ENCODE assay signal across 12 cellular contexts in the genomic region with DNA sequence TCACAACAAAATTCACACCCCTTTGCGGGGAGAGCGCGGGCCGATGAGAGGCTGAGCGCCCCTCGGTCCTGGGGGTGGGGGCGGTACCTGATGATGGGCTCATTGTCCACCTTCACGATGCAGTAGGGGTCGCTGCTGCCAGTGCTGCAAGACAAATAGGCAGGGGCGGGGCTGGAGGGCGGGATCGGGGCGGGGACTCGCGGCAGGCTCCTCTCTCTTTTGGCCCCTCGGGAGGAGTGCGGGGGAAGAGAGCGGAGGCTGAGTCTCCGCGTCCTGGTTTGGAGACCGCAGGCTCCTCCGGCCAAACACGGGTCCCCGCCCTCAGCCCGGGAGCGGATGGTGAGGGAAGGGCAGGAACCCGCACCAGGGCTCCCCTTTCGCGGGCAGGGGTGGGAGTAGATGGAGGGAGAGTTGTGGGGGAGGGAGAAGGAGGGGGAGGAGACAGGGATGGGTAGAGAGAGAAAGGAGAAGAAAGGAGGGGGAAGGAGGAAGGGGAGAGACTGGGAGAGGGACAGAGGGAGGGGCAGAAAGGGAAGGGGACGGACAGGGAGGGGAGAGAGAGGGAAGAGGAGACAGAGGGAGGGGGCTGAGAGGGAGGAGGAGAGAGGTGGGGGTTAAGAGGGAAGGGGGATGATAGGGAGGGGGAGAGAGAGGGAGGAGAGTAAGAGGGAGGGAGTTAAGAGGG. TPM values are rescaled to one million over a fixed set of nuclear protein-coding genes. Genes with fewer than 3 reads are reported as not detected.
DNase-seq lines count a peak whose midpoint lies in the region; ATAC-seq, FAIRE-seq and TF ChIP-seq lines count a peak whose summit lies in the region.
"Not testable (repeated sequence)": the region's sequence is repeated elsewhere in the genome, so short reads cannot be mapped to it uniquely, and the experiment has no call there.
"Had no signal": no experiment of that assay in that cellular context is flagged by ENCODE, and none has a peak within 500 bp of the region (broad histone marks: within the 10 kb centered on the region; RNA-seq: fewer than 3 reads in every experiment).

No MANE protein-coding gene starts in this region.

- H3F3A ChIP-seq in PC-3 (ENCODE audit: low read length, unreplicated experiment): not testable (repeated sequence)

- H3K4me1 ChIP-seq in HCT116 (ENCODE audit: control insufficient read depth in 1 of 2, insufficient read depth in 2 of 2, low read length in 2 of 2); PC-3 (ENCODE audit: insufficient read depth, low read length); lower lobe of right lung: not testable (repeated sequence)
- peaks cover 3 to 11% of the 10 kb centered on the region in 2 experiments; a peak in 4 of 5 replicates for H3K4me1 ChIP-seq in K562 (replicated peaks in 1 of 2; ENCODE audit: control insufficient read depth in 2 of 2, insufficient read depth in 2 of 2, low read length in 2 of 2)

- H4K20me1 ChIP-seq in HCT116 (ENCODE audit: insufficient read depth); PC-3 (ENCODE audit: low read length); K562 (replicated peaks; ENCODE audit: control insufficient read depth, insufficient read depth, low read length): not testable (repeated sequence)

- RAD21 ChIA-PET in HCT116 (lab: Charles Lee; ENCODE audit: low non-redundant PET in 1 of 2, low total read pairs in 2 of 2, uncharacterized antibody in 2 of 2, unreplicated experiment in 2 of 2): not testable (repeated sequence)

- POLR2A ChIA-PET in HCT116 (lab: Charles Lee); PC-3 (lab: Charles Lee; ENCODE audit: unreplicated experiment); K562 (lab: Yijun Ruan, JAX): not testable (repeated sequence)

- TF ChIP-seq EP300 in K562 (IDR thresholded peaks at IDR 0.05; ENCODE audit: low read length): not testable (repeated sequence)

- peak; percentile 45 for ATAC-seq in GM18498 (IDR thresholded peaks at IDR 0.05; ENCODE audit: unreplicated experiment)
- peak; percentile 38 for ATAC-seq in GM19452 (IDR thresholded peaks at IDR 0.05; ENCODE audit: unreplicated experiment)
- ATAC-seq in HCT116: peak; percentile 88
- ATAC-seq in HG03135 (IDR thresholded peaks at IDR 0.05; ENCODE audit: unreplicated experiment): peak; percentile 41
- ATAC-seq in PC-3: peak; percentile 66
- ATAC-seq in K562: peak; percentile 90
- ATAC-seq in lower lobe of right lung: peak; percentile 54 to 62
- ATAC-seq in stimulated activated naive CD8-positive, alpha-beta T cell treated with anti-CD3 and anti-CD28 coated beads, Interleukin-15, Interleukin-2, amounts not matched to agents 100 U/mL and 50 U/mL, for 24 hours: peak; percentile 59

- H3K27me3 ChIP-seq in HCT116 (ENCODE audit: insufficient read depth, low read length); PC-3 (ENCODE audit: low read length); K562 (ENCODE audit: control insufficient read depth in 2 of 2, insufficient read depth in 2 of 2, low read length in 2 of 2); lower lobe of right lung (ENCODE audit: low read depth): not testable (repeated sequence)

- H3K9me1 ChIP-seq in K562 (ENCODE audit: control insufficient read depth, insufficient read depth, low read length): not testable (repeated sequence)

- not testable (repeated sequence) for H2AFZ ChIP-seq in HCT116 (ENCODE audit: low read depth, low read length, poor library complexity, severe bottlenecking); PC-3 (ENCODE audit: low read length); K562 (ENCODE audit: low read depth, low read length)

- BruUV-seq in HCT116 (replicated peaks; lab: Mats Ljungman, UMichigan); PC-3 (replicated peaks; lab: Mats Ljungman, UMichigan); K562 (replicated peaks; lab: Mats Ljungman, UMichigan): not testable (repeated sequence)

- not testable (repeated sequence) for H3K36me3 ChIP-seq in HCT116 (ENCODE audit: control insufficient read depth in 1 of 2, insufficient read depth in 2 of 2, low read length in 2 of 2); PC-3 (ENCODE audit: low read depth, low read length); K562 (ENCODE audit: control insufficient read depth, insufficient read depth, low read length); lower lobe of right lung

- not testable (repeated sequence) for H3K9ac ChIP-seq in HCT116 (ENCODE audit: low read length); PC-3 (ENCODE audit: low read length); K562 (ENCODE audit: insufficient read depth in 1 of 2, low read depth in 2 of 2, low read length in 2 of 2)

- intact Hi-C loops in HCT116 (cut with micrococcal nuclease); PC-3 (cut with micrococcal nuclease); K562 (cut with micrococcal nuclease); lower lobe of right lung (cut with DNase I): not testable (repeated sequence)

- CTCF ChIA-PET in HCT116 (lab: Charles Lee); PC-3 (lab: Charles Lee); K562 (lab: Yijun Ruan, JAX; ENCODE audit: low intra/inter-chr PET ratio): not testable (repeated sequence)

- in situ Hi-C loops in K562 (cut with MboI): not testable (repeated sequence)

- H3K9me2 ChIP-seq in HCT116 (ENCODE audit: insufficient read depth); PC-3 (replicated peaks; ENCODE audit: low read length): not testable (repeated sequence)

- H3K9me3 ChIP-seq in HCT116 (ENCODE audit: control insufficient read depth in 1 of 2, insufficient read depth in 1 of 2, low read depth in 1 of 2, low read length in 2 of 2); PC-3 (ENCODE audit: low read length); K562 (replicated peaks; ENCODE audit: control insufficient read depth, insufficient read depth, low read depth, low read length); lower lobe of right lung: not testable (repeated sequence)

- not testable (repeated sequence) for H3K27ac ChIP-seq in HCT116 (ENCODE audit: low read depth, low read length); PC-3 (ENCODE audit: low read length); K562 (ENCODE audit: extremely low read depth, low read depth, low read length); lower lobe of right lung

- not testable (repeated sequence) for H3K4me3 ChIP-seq in HCT116 (replicated peaks in 1 of 2; ENCODE audit: low read depth in 1 of 2, low read length in 2 of 2); PC-3 (ENCODE audit: low read length); lower lobe of right lung
- H3K4me3 ChIP-seq in K562: peak overlapping the region; percentile 31; the same call in 1 of the 2 replicates

- TF ChIP-seq POLR2A in HCT116 (IDR thresholded peaks at IDR 0.05; ENCODE audit: borderline replicate concordance, extremely low read depth, insufficient read depth, insufficient read length); K562 (conservative IDR thresholded peaks at IDR 0.05): not testable (repeated sequence)

- not testable (repeated sequence) for H3K79me2 ChIP-seq in HCT116 (ENCODE audit: insufficient read depth, low read length); PC-3 (ENCODE audit: low read length); K562 (ENCODE audit: control insufficient read depth, insufficient read depth, low read length)

- peak; percentile 92 for FAIRE-seq in K562 (lab: Jason Lieb, UNC)

- TF ChIP-seq CTCF in HCT116 (IDR thresholded peaks at IDR 0.05 in 2 of 3, conservative IDR thresholded peaks at IDR 0.05 in 1 of 3; ENCODE audit: borderline replicate concordance in 1 of 3, insufficient read depth in 1 of 3, low read depth in 2 of 3, low read length in 2 of 3); PC-3 (conservative IDR thresholded peaks at IDR 0.05; ENCODE audit: low read depth, low read length); K562 (IDR thresholded peaks at IDR 0.05 in 2 of 3, conservative IDR thresholded peaks at IDR 0.05 in 1 of 3; ENCODE audit: insufficient read depth in 2 of 3, low read depth in 1 of 3, low read length in 3 of 3); lower lobe of right lung (IDR thresholded peaks at IDR 0.05): not testable (repeated sequence)

- not testable (repeated sequence) for DNase-seq in HCT116 (ENCODE audit: low read depth, low spot score); PC-3; K562 (ENCODE audit: extremely low read depth in 1 of 4, low spot score in 3 of 4); lower lobe of right lung; stimulated activated naive CD8-positive, alpha-beta T cell treated with anti-CD3 and anti-CD28 coated beads, Interleukin-15, Interleukin-2, amounts not matched to agents 100 U/mL and 50 U/mL, for 24 hours

- WGBS in K562 (ENCODE audit: insufficient coverage, low coverage, missing lambda C conversion rate): no CpG with 5 or more reads among the region's 30 CpGs

- TF ChIP-seq RAD21 in HCT116 (IDR thresholded peaks at IDR 0.05; ENCODE audit: low read depth); K562 (CRISPR knock-in tag; conservative IDR thresholded peaks at IDR 0.05 in 1 of 2, IDR thresholded peaks at IDR 0.05 in 1 of 2): not testable (repeated sequence)

- H3K4me2 ChIP-seq in HCT116 (ENCODE audit: low read length): peak overlapping the region; percentile 25; the same call in 1 of the 2 replicates
- H3K4me2 ChIP-seq in PC-3 (ENCODE audit: low read length); K562 (ENCODE audit: insufficient read depth, low read length): not testable (repeated sequence)

RNA-seq across cellular contexts. Expression of a gene that starts 5.6 kb away (rescaled TPM):
- total RNA-seq in HCT116 (2021; ENCODE audit: unreplicated experiment) (6.0 TPM), PC-3 (2014; rRNA removed) (10.2 and 17.2 TPM in 2 replicates), K562 (2014; rRNA removed) (0.73 and 1.8 TPM in 2 replicates), K562 (2014; rRNA removed; fragmentation: Illumina TruSeq; extraction: Trizol) (0.19 and 0.69 TPM in 2 replicates), K562 (2015; rRNA removed; fragmentation: Illumina TruSeq; extraction: Trizol) (0.94 and 1.4 TPM in 2 replicates), K562 (2021) (2.9 and 3.5 TPM in 2 replicates), lower lobe of right lung (22.6 TPM)
- 5.8 and 6.2 TPM in 2 replicates for polyA plus RNA-seq in HCT116 (2012)
- 12.1 and 23.0 TPM in 2 replicates for total RNA-seq in K562 (2011; cell fraction: chromatin; rRNA removed; ENCODE audit: low replicate concordance)
- 8.4 and 13.2 TPM in 2 replicates for total RNA-seq in K562 (2011; cell fraction: nucleolus; rRNA removed)
- total RNA-seq in K562 (2011; cell fraction: nucleoplasm; rRNA removed): 11.2 and 14.5 TPM in 2 replicates
- polyA plus RNA-seq in K562 (2011; rRNA removed) (1.5 and 3.3 TPM in 2 replicates), K562 (2014; fragmentation: Illumina TruSeq; extraction: Trizol) (1.5 and 2.6 TPM in 2 replicates), K562 (2014; fragmentation: Nextera tagmentation; extraction: Ambion mirVana) (under 1 TPM in 1 of 2 experiments, not detected in 1; 0.01 TPM), K562 (2014; rRNA removed) (2.4 and 2.5 TPM in 2 replicates)
- 2.1 and 2.8 TPM in 2 replicates for polyA plus RNA-seq in K562 (2011; cell fraction: cytosol; rRNA removed)
- 13.0 and 14.1 TPM in 2 replicates for polyA plus RNA-seq in K562 (2011; cell fraction: nucleus; rRNA removed)
- 3.9 and 6.8 TPM in 2 replicates for polyA plus RNA-seq in K562 (2012)
- polyA minus RNA-seq in K562 (2011; rRNA and poly(A)+ RNA removed): 1.4 and 1.6 TPM in 2 replicates
- 2.8 TPM in 1 of 2 replicates, not detected in the other for polyA minus RNA-seq in K562 (2011; cell fraction: cytosol; rRNA and poly(A)+ RNA removed)
- polyA minus RNA-seq in K562 (2011; cell fraction: nucleus; rRNA and poly(A)+ RNA removed): 2.6 and 3.1 TPM in 2 replicates

RNA-seq across cellular contexts. Expression of a gene that starts 31.5 kb away (rescaled TPM):
- total RNA-seq in HCT116 (2021; ENCODE audit: unreplicated experiment): 7.0 TPM
- polyA plus RNA-seq in HCT116 (2012): 2.7 and 4.0 TPM in 2 replicates
- total RNA-seq in PC-3 (2014; rRNA removed): 22.5 and 25.7 TPM in 2 replicates
- total RNA-seq in K562 (2011; cell fraction: chromatin; rRNA removed; ENCODE audit: low replicate concordance): 59.6 and 142 TPM in 2 replicates
- total RNA-seq in K562 (2011; cell fraction: nucleolus; rRNA removed): 57.0 and 58.6 TPM in 2 replicates
- 63.1 and 82.7 TPM in 2 replicates for total RNA-seq in K562 (2011; cell fraction: nucleoplasm; rRNA removed)
- total RNA-seq in K562 (2014; rRNA removed): 5.6 and 9.1 TPM in 2 replicates
- total RNA-seq in K562 (2014; rRNA removed; fragmentation: Illumina TruSeq; extraction: Trizol): 3.4 and 3.7 TPM in 2 replicates
- 7.7 and 7.8 TPM in 2 replicates for total RNA-seq in K562 (2015; rRNA removed; fragmentation: Illumina TruSeq; extraction: Trizol)
- 17.0 and 17.6 TPM in 2 replicates for total RNA-seq in K562 (2021)
- 6.0 and 9.1 TPM in 2 replicates for polyA plus RNA-seq in K562 (2011; rRNA removed)
- polyA plus RNA-seq in K562 (2011; cell fraction: cytosol; rRNA removed): 4.2 and 12.3 TPM in 2 replicates
- 38.0 and 69.8 TPM in 2 replicates for polyA plus RNA-seq in K562 (2011; cell fraction: nucleus; rRNA removed)
- polyA plus RNA-seq in K562 (2012): 5.3 and 17.9 TPM in 2 replicates
- 7.9 and 11.4 TPM in 2 replicates for polyA plus RNA-seq in K562 (2014; fragmentation: Illumina TruSeq; extraction: Trizol)
- under 1 TPM in 1 of 2 experiments, not detected in 1; 0.77 TPM for polyA plus RNA-seq in K562 (2014; fragmentation: Nextera tagmentation; extraction: Ambion mirVana)
- polyA plus RNA-seq in K562 (2014; rRNA removed): 24.8 and 26.1 TPM in 2 replicates
- 1.1 and 3.8 TPM in 2 replicates for polyA minus RNA-seq in K562 (2011; rRNA and poly(A)+ RNA removed)
- 2.5 and 7.6 TPM in 2 replicates for polyA minus RNA-seq in K562 (2011; cell fraction: cytosol; rRNA and poly(A)+ RNA removed)
- polyA minus RNA-seq in K562 (2011; cell fraction: nucleus; rRNA and poly(A)+ RNA removed): 4.0 and 5.5 TPM in 2 replicates
- 26.9 TPM for total RNA-seq in lower lobe of right lung

RNA-seq across cellular contexts. Expression of a gene that starts 33.3 kb away (rescaled TPM):
- total RNA-seq in HCT116 (2021; ENCODE audit: unreplicated experiment): 54.9 TPM
- polyA plus RNA-seq in HCT116 (2012): 89.9 and 111 TPM in 2 replicates
- 71.6 and 101 TPM in 2 replicates for total RNA-seq in PC-3 (2014; rRNA removed)
- 11.0 and 31.6 TPM in 2 replicates for total RNA-seq in K562 (2011; cell fraction: chromatin; rRNA removed; ENCODE audit: low replicate concordance)
- total RNA-seq in K562 (2011; cell fraction: nucleolus; rRNA removed): 83.9 and 98.7 TPM in 2 replicates
- total RNA-seq in K562 (2011; cell fraction: nucleoplasm; rRNA removed): 48.7 and 61.8 TPM in 2 replicates
- 132 and 160 TPM in 2 replicates for total RNA-seq in K562 (2014; rRNA removed)
- 70.3 and 80.8 TPM in 2 replicates for total RNA-seq in K562 (2014; rRNA removed; fragmentation: Illumina TruSeq; extraction: Trizol)
- total RNA-seq in K562 (2015; rRNA removed; fragmentation: Illumina TruSeq; extraction: Trizol): 141 TPM in 2 replicates
- 97.8 and 104 TPM in 2 replicates for total RNA-seq in K562 (2021)
- polyA plus RNA-seq in K562 (2011; rRNA removed): 84.6 and 113 TPM in 2 replicates
- 138 and 266 TPM in 2 replicates for polyA plus RNA-seq in K562 (2011; cell fraction: cytosol; rRNA removed)
- 45.6 and 63.7 TPM in 2 replicates for polyA plus RNA-seq in K562 (2011; cell fraction: nucleus; rRNA removed)
- polyA plus RNA-seq in K562 (2012): 130 and 185 TPM in 2 replicates
- polyA plus RNA-seq in K562 (2014; fragmentation: Illumina TruSeq; extraction: Trizol): 220 and 231 TPM in 2 replicates
- 10 to 100 TPM; 32.3 to 85.8 TPM for polyA plus RNA-seq in K562 (2014; fragmentation: Nextera tagmentation; extraction: Ambion mirVana)
- polyA plus RNA-seq in K562 (2014; rRNA removed): 175 and 180 TPM in 2 replicates
- 17.4 and 27.2 TPM in 2 replicates for polyA minus RNA-seq in K562 (2011; rRNA and poly(A)+ RNA removed)
- 16.4 and 17.5 TPM in 2 replicates for polyA minus RNA-seq in K562 (2011; cell fraction: cytosol; rRNA and poly(A)+ RNA removed)
- 51.5 and 65.8 TPM in 2 replicates for polyA minus RNA-seq in K562 (2011; cell fraction: nucleus; rRNA and poly(A)+ RNA removed)
- total RNA-seq in lower lobe of right lung: 37.9 TPM

RNA-seq across cellular contexts. Expression of a gene that starts 39.0 kb away (rescaled TPM):
- total RNA-seq in HCT116 (2021; ENCODE audit: unreplicated experiment) (not detected), PC-3 (2014; rRNA removed) (not detected in 2 replicates), K562 (2014; rRNA removed) (not detected in 2 replicates), K562 (2014; rRNA removed; fragmentation: Illumina TruSeq; extraction: Trizol) (not detected in 2 replicates), K562 (2015; rRNA removed; fragmentation: Illumina TruSeq; extraction: Trizol) (not detected in 2 replicates), K562 (2021) (not detected in 2 replicates), lower lobe of right lung (not detected)
- polyA plus RNA-seq in HCT116 (2012): 0.12 and 1.2 TPM in 2 replicates
- total RNA-seq in K562 (2011; cell fraction: chromatin; rRNA removed; ENCODE audit: low replicate concordance): 0.37 TPM in 1 of 2 replicates, not detected in the other
- not detected in 2 replicates for total RNA-seq in K562 (2011; cell fraction: nucleolus; rRNA removed)
- not detected in 2 replicates for total RNA-seq in K562 (2011; cell fraction: nucleoplasm; rRNA removed)
- polyA plus RNA-seq in K562 (2011; rRNA removed) (not detected in 2 replicates), K562 (2014; fragmentation: Illumina TruSeq; extraction: Trizol) (not detected in 2 replicates), K562 (2014; fragmentation: Nextera tagmentation; extraction: Ambion mirVana) (under 1 TPM; 0.34 to 0.76 TPM), K562 (2014; rRNA removed) (not detected in 2 replicates)
- not detected in 2 replicates for polyA plus RNA-seq in K562 (2011; cell fraction: cytosol; rRNA removed)
- polyA plus RNA-seq in K562 (2011; cell fraction: nucleus; rRNA removed): not detected in 2 replicates
- polyA plus RNA-seq in K562 (2012): 1.2 and 2.4 TPM in 2 replicates
- polyA minus RNA-seq in K562 (2011; rRNA and poly(A)+ RNA removed): not detected in 2 replicates
- not detected in 2 replicates for polyA minus RNA-seq in K562 (2011; cell fraction: cytosol; rRNA and poly(A)+ RNA removed)
- polyA minus RNA-seq in K562 (2011; cell fraction: nucleus; rRNA and poly(A)+ RNA removed): not detected in 2 replicates
- total RNA-seq: activated T-helper 1 cell treated with anti-CD3 and anti-CD28 coated beads, Interleukin-12 subunit alpha, Interleukin-12 subunit beta, Interleukin-2, Interleukin-4 antibody, amounts not matched to agents 30 ng/mL and 10 ng/mL and 1 ng/mL, durations not matched to agents 14 hours and 24 hours and 36 hours; HT-29; MCF 10A; SJSA1 had no signal

RNA-seq across cellular contexts. Expression of a gene that starts 47.2 kb away (rescaled TPM):
- total RNA-seq in HCT116 (2021; ENCODE audit: unreplicated experiment) (39.5 TPM), PC-3 (2014; rRNA removed) (41.8 and 69.5 TPM in 2 replicates), K562 (2014; rRNA removed) (51.2 and 62.4 TPM in 2 replicates), K562 (2014; rRNA removed; fragmentation: Illumina TruSeq; extraction: Trizol) (14.1 and 21.3 TPM in 2 replicates), K562 (2015; rRNA removed; fragmentation: Illumina TruSeq; extraction: Trizol) (38.3 and 38.5 TPM in 2 replicates), K562 (2021) (64.7 and 66.0 TPM in 2 replicates), lower lobe of right lung (19.2 TPM)
- polyA plus RNA-seq in HCT116 (2012): 27.4 and 29.2 TPM in 2 replicates
- total RNA-seq in K562 (2011; cell fraction: chromatin; rRNA removed; ENCODE audit: low replicate concordance): 20.9 and 70.7 TPM in 2 replicates
- 74.0 and 78.4 TPM in 2 replicates for total RNA-seq in K562 (2011; cell fraction: nucleolus; rRNA removed)
- total RNA-seq in K562 (2011; cell fraction: nucleoplasm; rRNA removed): 23.7 and 31.9 TPM in 2 replicates
- polyA plus RNA-seq in K562 (2011; rRNA removed) (25.8 and 28.5 TPM in 2 replicates), K562 (2014; fragmentation: Illumina TruSeq; extraction: Trizol) (33.2 and 52.4 TPM in 2 replicates), K562 (2014; fragmentation: Nextera tagmentation; extraction: Ambion mirVana) (under 1 TPM; 0.61 to 0.78 TPM), K562 (2014; rRNA removed) (64.8 and 65.7 TPM in 2 replicates)
- 21.8 and 77.0 TPM in 2 replicates for polyA plus RNA-seq in K562 (2011; cell fraction: cytosol; rRNA removed)
- 35.4 and 76.1 TPM in 2 replicates for polyA plus RNA-seq in K562 (2011; cell fraction: nucleus; rRNA removed)
- polyA plus RNA-seq in K562 (2012): 42.1 and 48.6 TPM in 2 replicates
- polyA minus RNA-seq in K562 (2011; rRNA and poly(A)+ RNA removed): 11.1 and 23.2 TPM in 2 replicates
- polyA minus RNA-seq in K562 (2011; cell fraction: cytosol; rRNA and poly(A)+ RNA removed): 28.3 and 46.6 TPM in 2 replicates
- 19.7 and 29.1 TPM in 2 replicates for polyA minus RNA-seq in K562 (2011; cell fraction: nucleus; rRNA and poly(A)+ RNA removed)

Comparison
In these comparisons a context has a peak if more than half of its experiments do, and no peak if none do; other contexts are left out.
1. ATAC-seq: peak in every context shown above with its lines; median percentile 90 in K562; 88 in HCT116; 66 in PC-3; 59 in stimulated activated naive CD8-positive, alpha-beta T cell treated with anti-CD3 and anti-CD28 coated beads, Interleukin-15, Interleukin-2, amounts not matched to agents 100 U/mL and 50 U/mL, for 24 hours; 58 in lower lobe of right lung; 45 in GM18498; 41 in HG03135; 38 in GM19452.